Comparison of ENCODE assay signal across 25 cellular contexts in the genomic region with DNA sequence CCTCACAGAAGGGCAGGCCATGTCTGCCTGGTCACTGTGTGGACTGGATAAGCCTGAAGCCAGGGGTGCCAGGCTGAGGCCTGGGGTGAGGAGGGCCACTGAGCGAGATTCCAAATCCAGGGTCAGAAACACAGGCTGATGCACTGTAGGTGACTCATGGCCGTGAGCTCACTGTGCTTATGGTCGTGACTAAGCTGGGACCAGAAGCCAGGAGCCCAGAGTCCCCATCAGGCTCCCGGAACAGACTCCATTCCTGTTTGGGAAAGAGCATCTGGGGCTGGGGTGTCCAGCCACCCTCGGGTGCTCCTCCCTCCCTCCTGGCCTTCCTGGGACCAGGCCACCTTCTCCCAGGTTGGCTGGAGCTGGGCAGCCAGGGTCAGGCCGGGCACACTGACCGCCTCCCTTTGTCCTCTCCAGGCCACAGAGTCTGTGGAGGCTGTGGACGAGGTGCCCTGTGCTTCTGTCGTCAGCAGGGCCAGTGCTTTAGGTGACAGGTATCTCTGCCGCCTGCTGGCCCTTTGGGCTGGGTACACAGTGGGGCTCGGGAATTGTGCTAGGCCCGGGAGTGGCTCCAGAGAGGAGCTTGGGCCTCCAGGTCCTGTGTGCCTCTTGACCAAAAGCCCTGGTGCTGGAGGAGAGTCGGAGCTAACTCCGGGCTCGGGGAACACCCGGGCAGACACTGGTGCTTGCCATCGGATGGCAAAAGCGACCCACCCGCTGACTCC. TPM values are rescaled to one million over a fixed set of nuclear protein-coding genes. Genes with fewer than 3 reads are reported as not detected.
DNase-seq lines count a peak whose midpoint lies in the region; ATAC-seq, FAIRE-seq and TF ChIP-seq lines count a peak whose summit lies in the region.
"Had no signal": no experiment of that assay in that cellular context is flagged by ENCODE, and none has a peak within 500 bp of the region (broad histone marks: within the 10 kb centered on the region; RNA-seq: fewer than 3 reads in every experiment).

No MANE protein-coding gene starts in this region.

- no peak for TF ChIP-seq RAD21 in HepG2 (CRISPR knock-in tag; IDR thresholded peaks at IDR 0.05)

- no peak overlapping the region for H3K4me3 ChIP-seq in HepG2 (replicated peaks in 1 of 3; ENCODE audit: insufficient read depth in 1 of 3, low read depth in 2 of 3, low read length in 3 of 3)
- H3K4me3 ChIP-seq in right lobe of liver, result no peak overlapping the region
- H3K4me3 ChIP-seq in adrenal gland, result no peak overlapping the region
- no peak overlapping the region for H3K4me3 ChIP-seq in esophagus muscularis mucosa
- H3K4me3 ChIP-seq: neural progenitor cell, stomach, tibial nerve had no signal

- POLR2A ChIA-PET in HepG2 (lab: Yijun Ruan, JAX), result no interaction called here

- peak; percentile 29 for ATAC-seq in HepG2
- ATAC-seq in right lobe of liver, result no peak
- no peak for ATAC-seq in HG03280 (IDR thresholded peaks at IDR 0.05; ENCODE audit: unreplicated experiment)
- ATAC-seq in HG02623 (IDR thresholded peaks at IDR 0.05; ENCODE audit: unreplicated experiment), result no peak
- ATAC-seq: SK-N-SH treated with all-trans-retinoic acid at 6 μM for 48 hours had no signal

- TF ChIP-seq CTCF in HepG2 (CRISPR knock-in tag; IDR thresholded peaks at IDR 0.05) (no peak), right lobe of liver (IDR thresholded peaks at IDR 0.05) (no peak), adrenal gland (IDR thresholded peaks at IDR 0.05) (no peak), esophagus muscularis mucosa (IDR thresholded peaks at IDR 0.05) (no peak)

- H3K36me3 ChIP-seq in HepG2 (replicated peaks in 1 of 2; ENCODE audit: control insufficient read depth in 1 of 2, insufficient read depth in 2 of 2, low read length in 2 of 2) (no peaks in the 10 kb centered on the region), right lobe of liver (no peaks in the 10 kb centered on the region), adrenal gland (replicated peaks in 1 of 2) (no peaks in the 10 kb centered on the region), esophagus muscularis mucosa (no peaks in the 10 kb centered on the region)
- H3K36me3 ChIP-seq: neural progenitor cell, stomach, tibial nerve had no signal

- no peak for FAIRE-seq in HepG2 (lab: Jason Lieb, UNC)
- FAIRE-seq: GM12892 had no signal

- intact Hi-C loops in HepG2 (cut with micrococcal nuclease; ENCODE audit: unreplicated experiment), result no loop called here
- intact Hi-C loops in right lobe of liver (cut with DNase I), result no loop called here
- intact Hi-C loops in adrenal gland (cut with DNase I), result no loop called here
- intact Hi-C loops in esophagus muscularis mucosa (cut with DNase I), result no loop called here

- no peak for TF ChIP-seq POLR2A in HepG2 (IDR thresholded peaks at IDR 0.05; ENCODE audit: insufficient read depth in 1 of 2, low read depth in 2 of 2, low read length in 2 of 2)
- TF ChIP-seq POLR2A in right lobe of liver (IDR thresholded peaks at IDR 0.05), result no peak
- TF ChIP-seq POLR2A in adrenal gland (IDR thresholded peaks at IDR 0.05), result no peak
- no peak for TF ChIP-seq POLR2A in esophagus muscularis mucosa (IDR thresholded peaks at IDR 0.05; ENCODE audit: low read depth)

- CTCF ChIA-PET in HepG2 (lab: Yijun Ruan, JAX; ENCODE audit: low intra/inter-chr PET ratio, low total read pairs), result no interaction called here

- H3K9ac ChIP-seq in HepG2 (ENCODE audit: insufficient read depth, low read depth, low read length), result no peak overlapping the region
- H3K9ac ChIP-seq: KMS-11, neural progenitor cell had no signal

- no peaks in the 10 kb centered on the region for H4K20me1 ChIP-seq in HepG2 (ENCODE audit: insufficient read depth, low read length)

- TF ChIP-seq EP300 in HepG2 (IDR thresholded peaks at IDR 0.05; ENCODE audit: low read depth in 2 of 2, low read length in 2 of 2) (no peak), HepG2 (CRISPR knock-in tag; IDR thresholded peaks at IDR 0.05; ENCODE audit: borderline replicate concordance) (no peak), esophagus muscularis mucosa (IDR thresholded peaks at IDR 0.05) (no peak)

- in situ Hi-C loops in HepG2 (cut with HindIII; ENCODE audit: extremely low pct_ligation_motif_present, low pct_unique_long_range_greater_than_20kb), result no loop called here

- H3K4me1 ChIP-seq in HepG2 (ENCODE audit: insufficient read depth, low read length) (no peaks in the 10 kb centered on the region), right lobe of liver (no peaks in the 10 kb centered on the region), adrenal gland (replicated peaks in 1 of 2) (no peaks in the 10 kb centered on the region), esophagus muscularis mucosa (no peaks in the 10 kb centered on the region)
- H3K4me1 ChIP-seq: neural progenitor cell, stomach, tibial nerve had no signal

- no peaks in the 10 kb centered on the region for H3K9me3 ChIP-seq in HepG2 (ENCODE audit: low read length)
- no peaks in the 10 kb centered on the region for H3K9me3 ChIP-seq in right lobe of liver
- H3K9me3 ChIP-seq in adrenal gland (replicated peaks in 1 of 3), result no peaks in the 10 kb centered on the region
- peaks cover 0 to 5% (median 0%) of the 10 kb centered on the region in 4 donors for H3K9me3 ChIP-seq in esophagus muscularis mucosa

- no peaks in the 10 kb centered on the region for H3K79me2 ChIP-seq in HepG2 (ENCODE audit: insufficient read depth, low read length)

- WGBS in HepG2 (ENCODE audit: low lambda C conversion rate), result 39% methylated on average over 4 of the region's 19 CpGs
- WGBS in right lobe of liver (ENCODE audit: insufficient coverage, low coverage, low lambda C conversion rate, missing lambda C conversion rate), result 81% methylated on average over 5 of the region's 19 CpGs
- 79 to 86% (median 82%) methylated on average over 12 to 19 of the region's 19 CpGs for WGBS in adrenal gland, 4 donors
- WGBS in esophagus muscularis mucosa, result no CpG with 5 or more reads among the region's 19 CpGs

- H3K4me2 ChIP-seq in HepG2 (ENCODE audit: low read depth, low read length), result no peak overlapping the region
- H3K4me2 ChIP-seq: KMS-11, neural progenitor cell had no signal

- no TSS peak for BruUV-seq in HepG2 (replicated peaks; lab: Mats Ljungman, UMichigan)

- DNase-seq in HepG2 (ENCODE audit: low spot score) (no peak), right lobe of liver (no peak), adrenal gland (peak in 4 of 7 donors; percentile 24 to 41 (median 33)), iris pigment epithelial cell (ENCODE audit: low read depth) (peak; percentile 10), occipital lobe (lab: John Stamatoyannopoulos, UW) (no peak), esophagus muscularis mucosa (ENCODE audit: extremely low spot score) (no peak)
- DNase-seq: 8988T; activated CD4-positive, alpha-beta T cell treated with anti-CD3 and anti-CD28 coated beads, Interleukin-2, amount 10 ng/mL, durations not matched to agents 7 days and 5 days; activated naive CD4-positive, alpha-beta T cell treated with anti-CD3 and anti-CD28 coated beads, Interleukin-2, amount 10 ng/mL, durations not matched to agents 7 days and 5 days; activated T-cell treated with anti-CD3 and anti-CD28 coated beads, Interleukin-2, amount 50 U/mL, for 48 hours; amygdala; caudate nucleus; NCI-H187 treated with DMSO at 0.1 percent for 48 hours; NCI-H526 treated with DMSO at 0.1 percent for 48 hours; stomach had no signal

- H3K27me3 ChIP-seq in HepG2 (ENCODE audit: control insufficient read depth in 1 of 2, insufficient read depth in 2 of 2, low read length in 2 of 2), result peaks cover 1 to 3% of the 10 kb centered on the region in 2 experiments; a peak in 3 of 5 replicates
- no peaks in the 10 kb centered on the region for H3K27me3 ChIP-seq in right lobe of liver
- H3K27me3 ChIP-seq in adrenal gland, result no peaks in the 10 kb centered on the region
- peaks cover 0 to 38% (median 0%) of the 10 kb centered on the region in 4 donors for H3K27me3 ChIP-seq in esophagus muscularis mucosa
- H3K27me3 ChIP-seq: tibial nerve had no signal

- H3K27ac ChIP-seq in HepG2 (ENCODE audit: extremely low read length, insufficient read depth, low read length) (no peak overlapping the region), right lobe of liver (no peak overlapping the region), adrenal gland (no peak overlapping the region), esophagus muscularis mucosa (replicated peaks in 1 of 4) (no peak overlapping the region)
- H3K27ac ChIP-seq: KMS-11, neural progenitor cell, stomach, tibial nerve, VCaP had no signal

- no peak overlapping the region for H2AFZ ChIP-seq in HepG2 (ENCODE audit: low read length)
- H2AFZ ChIP-seq: neural progenitor cell had no signal

TF ChIP-seq in HepG2, 621 proteins besides CTCF, POLR2A, EP300 and RAD21 (continues in another document):
- TF ChIP-seq HES4 (CRISPR knock-in tag; IDR thresholded peaks at IDR 0.05; ENCODE audit: borderline replicate concordance), result no peak

RNA-seq across cellular contexts. Expression of gene AJAP1, which starts 36.7 kb away (rescaled TPM):
- total RNA-seq in HepG2 (2016; rRNA removed; fragmentation: Illumina TruSeq; extraction: Trizol) (not detected in 2 replicates), right lobe of liver (under 1 TPM; 0.06 to 0.35 (median 0.13) TPM), adrenal gland (1 to 10 TPM in 2 of 8 donors, under 1 TPM in 6; 0.32 to 2.2 (median 0.50) TPM), occipital lobe (7.3 TPM), esophagus muscularis mucosa (under 1 TPM; 0.40 to 0.84 (median 0.54) TPM)
- total RNA-seq in HepG2 (2016; cell fraction: cytosol; rRNA removed; fragmentation: Illumina TruSeq; extraction: Trizol; ENCODE audit: low read depth), result not detected in 2 replicates
- not detected in 2 replicates for total RNA-seq in HepG2 (2016; cell fraction: insoluble cytoplasmic fraction; rRNA removed; fragmentation: Illumina TruSeq; extraction: Trizol)
- not detected in 2 replicates for total RNA-seq in HepG2 (2016; cell fraction: membrane; rRNA removed; fragmentation: Illumina TruSeq; extraction: Trizol)
- not detected in 2 replicates for total RNA-seq in HepG2 (2016; cell fraction: nucleus; rRNA removed; fragmentation: Illumina TruSeq; extraction: Trizol)
- polyA plus RNA-seq in HepG2 (2011; rRNA removed) (not detected in 2 replicates), adrenal gland (under 1 TPM; 0.07 to 0.32 (median 0.20) TPM)
- not detected in 2 replicates for polyA plus RNA-seq in HepG2 (2011; cell fraction: cytosol; rRNA removed)
- polyA plus RNA-seq in HepG2 (2011; cell fraction: nucleus; rRNA removed), result not detected in 2 replicates
- not detected in 2 replicates for polyA plus RNA-seq in HepG2 (2012)
- polyA plus RNA-seq in HepG2 (2016; cell fraction: cytosol; fragmentation: Illumina TruSeq; extraction: Trizol; ENCODE audit: low read depth), result not detected in 2 replicates
- polyA plus RNA-seq in HepG2 (2016; cell fraction: insoluble cytoplasmic fraction; fragmentation: Illumina TruSeq; extraction: Trizol; ENCODE audit: low read depth), result not detected in 2 replicates
- polyA plus RNA-seq in HepG2 (2016; cell fraction: membrane; fragmentation: Illumina TruSeq; extraction: Trizol; ENCODE audit: low read depth), result not detected in 2 replicates
- polyA plus RNA-seq in HepG2 (2016; cell fraction: nucleus; fragmentation: Illumina TruSeq; extraction: Trizol; ENCODE audit: insufficient read depth, low read depth), result not detected in 2 replicates
- not detected in 2 replicates for polyA minus RNA-seq in HepG2 (2011; rRNA and poly(A)+ RNA removed; ENCODE audit: low replicate concordance)
- not detected in 2 replicates for polyA minus RNA-seq in HepG2 (2011; cell fraction: cytosol; rRNA and poly(A)+ RNA removed)
- not detected in 2 replicates for polyA minus RNA-seq in HepG2 (2011; cell fraction: nucleus; rRNA and poly(A)+ RNA removed)
- total RNA-seq: activated CD4-positive, alpha-beta T cell treated with anti-CD3 and anti-CD28 coated beads, Interleukin-2, amount 10 ng/mL, durations not matched to agents 7 days and 5 days; HT-29; lung microvascular endothelial cell had no signal

Comparison
In these comparisons a context has a peak if more than half of its experiments do, and no peak if none do; other contexts are left out.
1. DNase-seq: peak in adrenal gland (4 of 7) and iris pigment epithelial cell (single experiment); none in HepG2 (single experiment), right lobe of liver (0 of 3), occipital lobe (single experiment) and esophagus muscularis mucosa (single experiment).